ENCODE assay signal across 8 cellular contexts in the genomic region with DNA sequence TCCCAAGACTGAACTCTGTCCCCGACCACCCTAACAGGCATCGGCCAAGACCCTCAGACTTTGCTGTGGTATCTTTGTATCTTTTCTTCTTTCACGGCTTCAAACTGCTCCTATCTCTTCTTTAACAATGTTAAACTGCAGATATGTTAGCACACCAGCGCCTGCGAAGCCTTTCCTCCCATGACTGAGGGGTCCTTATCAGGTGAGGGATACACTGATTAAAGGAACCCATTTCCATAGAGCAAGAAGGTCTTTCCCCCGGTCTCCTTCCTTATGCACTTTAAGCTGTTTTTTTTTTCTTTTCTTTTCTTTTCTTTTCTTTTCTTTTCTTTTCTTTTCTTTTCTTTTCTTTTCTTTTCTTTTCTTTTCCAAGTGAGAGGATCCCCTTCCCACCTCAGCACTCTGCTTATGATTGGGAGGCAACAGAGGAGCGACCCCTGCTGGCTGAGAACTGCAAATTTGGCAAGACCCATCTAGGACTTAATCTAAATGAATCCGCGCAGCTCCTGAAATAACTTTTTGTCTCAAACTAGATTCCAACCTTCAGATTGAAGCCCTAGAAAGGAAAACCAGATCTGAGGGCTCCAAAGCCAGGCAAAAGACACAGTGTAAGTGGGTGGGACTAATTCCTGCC.
A peak's percentile ranks its signal among the peaks of the same experiment; 100 is the strongest.
DNase-seq lines count a peak whose midpoint lies in the region; ATAC-seq, FAIRE-seq and TF ChIP-seq lines count a peak whose summit lies in the region.

No MANE protein-coding gene starts in this region.

- no peaks in the 10 kb centered on the region for H3K9me2 ChIP-seq in PC-9 (ENCODE audit: insufficient read depth)

- H3K4me1 ChIP-seq in breast epithelium, result no peaks in the 10 kb centered on the region
- H3K4me1 ChIP-seq in PC-9 (replicated peaks; ENCODE audit: insufficient read depth), result 0 out of 2 replicates have a peak, but pooled peaks cover 5% of the 10 kb centered on the region

- DNase-seq in MCF 10A (ENCODE audit: unreplicated experiment) (peak; percentile 63), breast epithelium (ENCODE audit: low spot score in 2 of 2) (no peak), PC-9 (no peak), fibroblast of villous mesenchyme (ENCODE audit: low read depth) (peak; percentile 54), type B pancreatic cell (ENCODE audit: extremely low spot score, unreplicated experiment) (no peak), GM12891 (ENCODE audit: insufficient read length, low spot score) (no peak), NCI-H1694 treated with DMSO at 0.1 percent for 48 hours (lab: John Stamatoyannopoulos, UW) (no peak)

- CTCF ChIA-PET in MCF 10A (lab: Yijun Ruan, JAX), result interaction anchor here (0.6 to 2.0 kb wide), 7 partner anchors 9 to 1319 kb away, joined by 3 to 13 read pairs (median 3); no protein-coding TSS in a partner anchor
- CTCF ChIA-PET in PC-9 (lab: Charles Lee), result interaction anchor here (0.7 kb wide), 1 partner anchor 285 kb away, joined by 4 read pairs; no protein-coding TSS in a partner anchor

- intact Hi-C loops in MCF 10A (cut with micrococcal nuclease) (loop anchor here (2.0 kb wide), 1 partner anchor 110 kb away; a partner anchor contains a TSS), breast epithelium (cut with DNase I; ENCODE audit: low total_unique reads) (no loop called here), PC-9 (cut with micrococcal nuclease; ENCODE audit: unreplicated experiment) (no loop called here)

- no peaks in the 10 kb centered on the region for H3K9me3 Mint-ChIP-seq in MCF 10A (ENCODE audit: unreplicated experiment)
- H3K9me3 Mint-ChIP-seq in type B pancreatic cell, result peaks cover 10% of the 10 kb centered on the region

- H3K4me1 Mint-ChIP-seq in MCF 10A (ENCODE audit: insufficient read depth, unreplicated experiment) (no peaks in the 10 kb centered on the region), type B pancreatic cell (ENCODE audit: unreplicated experiment) (no peaks in the 10 kb centered on the region)

- H3K9me3 ChIP-seq in breast epithelium (peaks cover 0 to 11% of the 10 kb centered on the region in 2 donors), PC-9 (ENCODE audit: insufficient read depth, low read depth) (peaks cover 17% of the 10 kb centered on the region; the same call in 1 of the 2 replicates)

- H3K27me3 Mint-ChIP-seq in MCF 10A (ENCODE audit: insufficient read depth, unreplicated experiment), result no peaks in the 10 kb centered on the region
- no peaks in the 10 kb centered on the region for H3K27me3 Mint-ChIP-seq in type B pancreatic cell

- H3K4me2 ChIP-seq in PC-9, result no peak overlapping the region

- H3K27ac Mint-ChIP-seq in MCF 10A (ENCODE audit: low read depth, unreplicated experiment) (no peak overlapping the region), type B pancreatic cell (no peak overlapping the region)

- H3K27ac ChIP-seq in breast epithelium (no peak overlapping the region), PC-9 (no peak overlapping the region)

- H3K36me3 Mint-ChIP-seq in MCF 10A (ENCODE audit: insufficient read depth, unreplicated experiment) (no peaks in the 10 kb centered on the region), type B pancreatic cell (no peaks in the 10 kb centered on the region)

- no peaks in the 10 kb centered on the region for H3K27me3 ChIP-seq in breast epithelium
- no peaks in the 10 kb centered on the region for H3K27me3 ChIP-seq in PC-9 (ENCODE audit: insufficient read depth, low read depth)

- BruUV-seq in MCF 10A (replicated peaks; lab: Mats Ljungman, UMichigan) (no TSS peak), PC-9 (replicated peaks; lab: Mats Ljungman, UMichigan) (no TSS peak)

- no peak for TF ChIP-seq POLR2A in breast epithelium (IDR thresholded peaks at IDR 0.05)
- no peak for TF ChIP-seq POLR2A in GM12891 (IDR thresholded peaks at IDR 0.05; ENCODE audit: low read depth, low read length)

- H3K79me2 ChIP-seq in PC-9 (ENCODE audit: low read depth), result no peaks in the 10 kb centered on the region

- TF ChIP-seq CTCF in MCF 10A (IDR thresholded peaks at IDR 0.05; ENCODE audit: unreplicated experiment) (peak; percentile 56), breast epithelium (IDR thresholded peaks at IDR 0.05) (peak in 1 of 3 donors; percentile 9), PC-9 (conservative IDR thresholded peaks at IDR 0.05) (peak; percentile 68), fibroblast of villous mesenchyme (IDR thresholded peaks at IDR 0.05; ENCODE audit: insufficient read depth, low read depth, low read length) (peak; percentile 58), type B pancreatic cell (conservative IDR thresholded peaks at IDR 0.05) (peak; percentile 67)

- POLR2A ChIA-PET in MCF 10A (lab: Yijun Ruan, JAX) (no interaction called here), PC-9 (lab: Charles Lee; ENCODE audit: unreplicated experiment) (no interaction called here)

- H4K20me1 ChIP-seq in PC-9 (ENCODE audit: insufficient read depth), result no peaks in the 10 kb centered on the region

- H3K4me3 ChIP-seq in breast epithelium, result no peak overlapping the region
- no peak overlapping the region for H3K4me3 ChIP-seq in PC-9
- H3K4me3 ChIP-seq in fibroblast of villous mesenchyme (ENCODE audit: low read depth, low read length), result no peak overlapping the region

- H3K36me3 ChIP-seq in breast epithelium (no peaks in the 10 kb centered on the region), PC-9 (ENCODE audit: low read depth) (no peaks in the 10 kb centered on the region)

- no peaks in the 10 kb centered on the region for H3F3A ChIP-seq in PC-9 (ENCODE audit: insufficient read depth, low read depth)

- H3K4me3 Mint-ChIP-seq in MCF 10A (ENCODE audit: unreplicated experiment) (no peak overlapping the region), type B pancreatic cell (no peak overlapping the region)

- H2AFZ ChIP-seq in PC-9, result no peak overlapping the region

- no peak for ATAC-seq in GM21528 (IDR thresholded peaks at IDR 0.05; ENCODE audit: low FRiP score, unreplicated experiment)

- no peak for FAIRE-seq in GM12891 (lab: Jason Lieb, UNC)

TF ChIP-seq in GM12891, 5 proteins besides CTCF, POLR2A, EP300 and RAD21:
- TF ChIP-seq PAX5 (IDR thresholded peaks at IDR 0.05; ENCODE audit: insufficient read depth, low read length, severe bottlenecking), result no peak

Comparison
In these comparisons a context has a peak if more than half of its experiments do, and no peak if none do; other contexts are left out.
1. DNase-seq: peak in MCF 10A (single experiment) and fibroblast of villous mesenchyme (single experiment); none in breast epithelium (0 of 2), PC-9 (0 of 2), type B pancreatic cell (single experiment), GM12891 (single experiment) and NCI-H1694 treated with DMSO at 0.1 percent for 48 hours (single experiment).